Comparison of ENCODE assay signal across 38 cellular contexts in the genomic region with DNA sequence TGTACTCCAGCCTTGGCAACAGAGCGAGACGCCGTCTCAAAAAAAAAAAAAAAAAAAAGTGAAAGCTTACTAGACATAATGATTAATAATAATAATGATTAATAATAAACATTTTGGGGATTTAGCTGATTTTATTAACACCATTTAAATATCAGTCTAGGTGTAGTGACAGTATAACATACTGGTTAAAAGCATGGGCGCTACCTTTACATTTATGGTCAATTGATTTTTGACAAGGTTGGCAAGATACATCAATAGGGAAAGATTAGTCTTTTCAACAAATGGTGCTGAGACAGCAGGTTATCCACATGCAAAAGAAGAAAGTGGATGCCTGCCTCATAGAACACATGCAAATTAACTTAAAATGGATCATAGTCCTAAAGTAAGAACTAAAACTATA.
"Had no signal": no experiment of that assay in that cellular context is flagged by ENCODE, and none has a peak within 500 bp of the region (broad histone marks: within the 10 kb centered on the region; RNA-seq: fewer than 3 reads in every experiment).

No MANE protein-coding gene starts in this region.

- H3K9me3 ChIP-seq: adrenal gland, body of pancreas, breast epithelium had no signal

- H3K4me3 Mint-ChIP-seq: activated B cell treated with CpG ODN at 0.5 μM for 24 hours; activated CD4-positive, alpha-beta memory T cell treated with anti-CD3 and anti-CD28 coated beads for 36 hours; activated CD4-positive, alpha-beta T cell treated with anti-CD3 and anti-CD28 coated beads, Interleukin-2, amount 10 ng/mL, durations not matched to agents 24 days and 14 days; activated CD8-positive, alpha-beta T cell treated with anti-CD3 and anti-CD28 coated beads for 36 hours; activated naive CD4-positive, alpha-beta T cell treated with anti-CD3 and anti-CD28 coated beads for 36 hours; activated naive CD8-positive, alpha-beta T cell treated with anti-CD3 and anti-CD28 coated beads for 36 hours; activated T-cell treated with anti-CD3 and anti-CD28 coated beads, Interleukin-2, amount 50 U/mL, for 4 hours; activated T-cell treated with anti-CD3 and anti-CD28 coated beads, Interleukin-2, amount 50 U/mL, for 72 hours; activated T-helper 1 cell treated with anti-CD3 and anti-CD28 coated beads, Interleukin-12 subunit alpha, Interleukin-12 subunit beta, Interleukin-2, Interleukin-4 antibody, amounts not matched to agents 30 ng/mL and 10 ng/mL and 1 ng/mL, durations not matched to agents 14 hours and 24 hours and 36 hours; activated T-helper 17 cell treated with anti-CD3 and anti-CD28 coated beads, Interleukin-2, amount 50 U/mL, for 72 hours; T-helper 1 cell treated with Interleukin-12 subunit alpha and Interleukin-12 subunit beta and Interleukin-4 antibody, amounts not matched to agents 30 μg/mL and 1 μg/mL, for 36 hours; T-helper 2 cell treated with Interferon-gamma antibody and Interleukin-4, amounts not matched to agents 5 μg/mL and 100 μg/mL, for 36 hours had no signal

- H3K9me3 Mint-ChIP-seq: activated B cell treated with CpG ODN at 0.5 μM for 24 hours; activated CD4-positive, alpha-beta memory T cell treated with anti-CD3 and anti-CD28 coated beads for 36 hours; activated CD4-positive, alpha-beta T cell treated with anti-CD3 and anti-CD28 coated beads, Interleukin-2, amount 10 ng/mL, durations not matched to agents 24 days and 14 days; activated CD8-positive, alpha-beta T cell treated with anti-CD3 and anti-CD28 coated beads for 36 hours; activated naive CD4-positive, alpha-beta T cell treated with anti-CD3 and anti-CD28 coated beads for 36 hours; activated naive CD4-positive, alpha-beta T cell treated with anti-CD3 and anti-CD28 coated beads, Interleukin-2, amount 50 U/mL, for 72 hours; activated naive CD8-positive, alpha-beta T cell treated with anti-CD3 and anti-CD28 coated beads for 36 hours; activated T-cell treated with anti-CD3 and anti-CD28 coated beads, Interleukin-2, amount 50 U/mL, for 4 hours; activated T-cell treated with anti-CD3 and anti-CD28 coated beads, Interleukin-2, amount 50 U/mL, for 72 hours; activated T-helper 1 cell treated with anti-CD3 and anti-CD28 coated beads, Interleukin-12 subunit alpha, Interleukin-12 subunit beta, Interleukin-2, Interleukin-4 antibody, amounts not matched to agents 30 ng/mL and 10 ng/mL and 1 ng/mL, durations not matched to agents 14 hours and 24 hours and 36 hours; activated T-helper 17 cell treated with anti-CD3 and anti-CD28 coated beads, Interleukin-2, amount 50 U/mL, for 72 hours; T-helper 1 cell treated with Interleukin-12 subunit alpha and Interleukin-12 subunit beta and Interleukin-4 antibody, amounts not matched to agents 30 μg/mL and 1 μg/mL, for 36 hours; T-helper 2 cell treated with Interferon-gamma antibody and Interleukin-4, amounts not matched to agents 5 μg/mL and 100 μg/mL, for 36 hours had no signal

- H3K36me3 ChIP-seq: adrenal gland, brain microvascular endothelial cell, breast epithelium had no signal

- H3K4me1 ChIP-seq: adrenal gland, body of pancreas, breast epithelium had no signal

- FAIRE-seq: astrocyte, TTC549 had no signal

- H3K27ac ChIP-seq: adrenal gland, body of pancreas, brain microvascular endothelial cell, breast epithelium, VCaP had no signal

- H3K27ac Mint-ChIP-seq: activated B cell treated with CpG ODN at 0.5 μM for 24 hours; activated CD4-positive, alpha-beta memory T cell treated with anti-CD3 and anti-CD28 coated beads for 36 hours; activated CD4-positive, alpha-beta T cell treated with anti-CD3 and anti-CD28 coated beads, Interleukin-2, amount 10 ng/mL, durations not matched to agents 24 days and 14 days; activated CD8-positive, alpha-beta T cell treated with anti-CD3 and anti-CD28 coated beads for 36 hours; activated naive CD4-positive, alpha-beta T cell treated with anti-CD3 and anti-CD28 coated beads for 36 hours; activated naive CD4-positive, alpha-beta T cell treated with anti-CD3 and anti-CD28 coated beads, Interleukin-2, amount 50 U/mL, for 72 hours; activated naive CD8-positive, alpha-beta T cell treated with anti-CD3 and anti-CD28 coated beads for 36 hours; activated T-cell treated with anti-CD3 and anti-CD28 coated beads, Interleukin-2, amount 50 U/mL, for 72 hours; activated T-helper 1 cell treated with anti-CD3 and anti-CD28 coated beads, Interleukin-12 subunit alpha, Interleukin-12 subunit beta, Interleukin-2, Interleukin-4 antibody, amounts not matched to agents 30 ng/mL and 10 ng/mL and 1 ng/mL, durations not matched to agents 14 hours and 24 hours and 36 hours; T-helper 1 cell treated with Interleukin-12 subunit alpha and Interleukin-12 subunit beta and Interleukin-4 antibody, amounts not matched to agents 30 μg/mL and 1 μg/mL, for 36 hours; T-helper 2 cell treated with Interferon-gamma antibody and Interleukin-4, amounts not matched to agents 5 μg/mL and 100 μg/mL, for 36 hours had no signal

- H3K4me3 ChIP-seq: adrenal gland, body of pancreas, breast epithelium had no signal

- H3K27me3 Mint-ChIP-seq: activated B cell treated with CpG ODN at 0.5 μM for 24 hours; activated CD4-positive, alpha-beta memory T cell treated with anti-CD3 and anti-CD28 coated beads for 36 hours; activated CD4-positive, alpha-beta T cell treated with anti-CD3 and anti-CD28 coated beads, Interleukin-2, amount 10 ng/mL, durations not matched to agents 24 days and 14 days; activated CD8-positive, alpha-beta T cell treated with anti-CD3 and anti-CD28 coated beads for 36 hours; activated naive CD8-positive, alpha-beta T cell treated with anti-CD3 and anti-CD28 coated beads for 36 hours; activated T-helper 17 cell treated with anti-CD3 and anti-CD28 coated beads, Interleukin-2, amount 50 U/mL, for 72 hours had no signal

- H3K36me3 Mint-ChIP-seq: activated CD4-positive, alpha-beta memory T cell treated with anti-CD3 and anti-CD28 coated beads for 36 hours; activated naive CD4-positive, alpha-beta T cell treated with anti-CD3 and anti-CD28 coated beads, Interleukin-2, amount 50 U/mL, for 72 hours; activated naive CD8-positive, alpha-beta T cell treated with anti-CD3 and anti-CD28 coated beads for 36 hours had no signal

- DNase-seq: activated B cell treated with CpG ODN at 0.5 μM for 24 hours; activated CD4-positive, alpha-beta memory T cell treated with anti-CD3 and anti-CD28 coated beads for 36 hours; activated CD4-positive, alpha-beta T cell treated with anti-CD3 and anti-CD28 coated beads for 4 hours; activated CD4-positive, alpha-beta T cell treated with anti-CD3 and anti-CD28 coated beads, Interleukin-2, amount 10 ng/mL, durations not matched to agents 24 days and 14 days; activated CD4-positive, alpha-beta T cell treated with anti-CD3 and anti-CD28 coated beads, Interleukin-2, amount 50 U/mL, for 1 hour; activated CD4-positive, alpha-beta T cell treated with anti-CD3 and anti-CD28 coated beads, Interleukin-2, amount 50 U/mL, for 4 hours; activated CD4-positive, CD25-positive, alpha-beta regulatory T cell treated with anti-CD3 and anti-CD28 coated beads, Interleukin-2, amount 50 U/mL, for 72 hours; activated CD8-positive, alpha-beta memory T cell treated with anti-CD3 and anti-CD28 coated beads, Interleukin-2, amount 50 U/mL, for 4 hours; activated CD8-positive, alpha-beta T cell treated with anti-CD3 and anti-CD28 coated beads for 36 hours; activated effector memory CD4-positive, alpha-beta T cell treated with anti-CD3 and anti-CD28 coated beads, Interleukin-2, amount 50 U/mL, for 16 hours; activated gamma-delta T cell treated with Interleukin-2 at 50 U/mL for 16 hours; activated naive CD4-positive, alpha-beta T cell; activated naive CD4-positive, alpha-beta T cell treated with anti-CD3 and anti-CD28 coated beads for 36 hours; activated naive CD4-positive, alpha-beta T cell treated with anti-CD3 and anti-CD28 coated beads, Interleukin-2, amount 50 U/mL, for 16 hours; activated naive CD8-positive, alpha-beta T cell treated with anti-CD3 and anti-CD28 coated beads for 36 hours; activated T-cell treated with anti-CD3 and anti-CD28 coated beads for 4 hours; activated T-cell treated with anti-CD3 and anti-CD28 coated beads, Interleukin-2, amount 50 U/mL, for 1 hour; activated T-cell treated with anti-CD3 and anti-CD28 coated beads, Interleukin-2, amount 50 U/mL, for 4 hours; activated T-cell treated with anti-CD3 and anti-CD28 coated beads, Interleukin-2, amount 50 U/mL, for 72 hours; adrenal gland; amniotic stem cell; aorta; body of pancreas; brain microvascular endothelial cell; central memory CD4-positive, alpha-beta T cell; cerebellar nuclear complex; T-helper 1 cell; T-helper 2 cell; T-helper 9 cell had no signal

- H3K27me3 ChIP-seq: adrenal gland, body of pancreas, brain microvascular endothelial cell, breast epithelium had no signal

- ATAC-seq: activated CD8-positive, alpha-beta T cell treated with anti-CD3 and anti-CD28 coated beads for 36 hours; activated naive CD4-positive, alpha-beta T cell treated with anti-CD3 and anti-CD28 coated beads, Interleukin-2, amount 50 U/mL, for 72 hours; activated T-cell treated with anti-CD3 and anti-CD28 coated beads, Interleukin-2, amount 50 U/mL, for 4 hours; activated T-cell treated with anti-CD3 and anti-CD28 coated beads, Interleukin-2, amount 50 U/mL, for 72 hours; activated T-helper 17 cell treated with anti-CD3 and anti-CD28 coated beads, Interleukin-2, amount 50 U/mL, for 72 hours; body of pancreas had no signal

- H3K4me1 Mint-ChIP-seq: activated B cell treated with CpG ODN at 0.5 μM for 24 hours; activated CD4-positive, alpha-beta T cell treated with anti-CD3 and anti-CD28 coated beads, Interleukin-2, amount 10 ng/mL, durations not matched to agents 24 days and 14 days; activated naive CD8-positive, alpha-beta T cell treated with anti-CD3 and anti-CD28 coated beads for 36 hours; activated T-helper 17 cell treated with anti-CD3 and anti-CD28 coated beads, Interleukin-2, amount 50 U/mL, for 72 hours had no signal
